ENCODE assay signal across 23 cellular contexts in genomic region chr1:19331262-19331878, GRCh38. TPM values are rescaled to one million over a fixed set of nuclear protein-coding genes. Genes with fewer than 3 reads are reported as not detected.
"Had no signal": no experiment of that assay in that cellular context is flagged by ENCODE, and none has a peak within 500 bp of the region (broad histone marks: within the 10 kb centered on the region; RNA-seq: fewer than 3 reads in every experiment).

No MANE protein-coding gene starts in this region.

- H3K36me3 Mint-ChIP-seq: activated naive CD4-positive, alpha-beta T cell treated with anti-CD3 and anti-CD28 coated beads, Interleukin-2, amount 50 U/mL, for 72 hours had no signal

- H3K4me3 Mint-ChIP-seq: activated CD4-positive, alpha-beta T cell treated with anti-CD3 and anti-CD28 coated beads, Interleukin-2, amount 10 ng/mL, durations not matched to agents 24 days and 14 days; activated CD8-positive, alpha-beta T cell treated with anti-CD3 and anti-CD28 coated beads, Interleukin-2, amount 10 ng/mL, durations not matched to agents 7 days and 5 days; activated naive CD4-positive, alpha-beta T cell treated with anti-CD3 and anti-CD28 coated beads for 36 hours; activated T-cell treated with anti-CD3 and anti-CD28 coated beads, Interleukin-2, amount 50 U/mL, for 24 hours; T-helper 1 cell treated with Interleukin-12 subunit alpha and Interleukin-12 subunit beta and Interleukin-4 antibody, amounts not matched to agents 30 μg/mL and 1 μg/mL, for 36 hours; T-helper 2 cell treated with Interferon-gamma antibody and Interleukin-4, amounts not matched to agents 5 μg/mL and 100 μg/mL, for 36 hours had no signal

- H3K27me3 Mint-ChIP-seq: activated CD4-positive, alpha-beta T cell treated with anti-CD3 and anti-CD28 coated beads, Interleukin-2, amount 10 ng/mL, durations not matched to agents 24 days and 14 days; activated T-cell treated with anti-CD3 and anti-CD28 coated beads, Interleukin-2, amount 50 U/mL, for 24 hours had no signal

- H3K27me3 ChIP-seq: brain microvascular endothelial cell had no signal

- DNase-seq: activated CD4-positive, alpha-beta T cell treated with anti-CD3 and anti-CD28 coated beads, Interleukin-2, amount 10 ng/mL, durations not matched to agents 24 days and 14 days; activated CD4-positive, alpha-beta T cell treated with anti-CD3 and anti-CD28 coated beads, Interleukin-2, amount 50 U/mL, for 48 hours; activated CD8-positive, alpha-beta T cell treated with anti-CD3 and anti-CD28 coated beads, Interleukin-2, amount 10 ng/mL, durations not matched to agents 7 days and 5 days; activated gamma-delta T cell; activated naive CD4-positive, alpha-beta T cell treated with anti-CD3 and anti-CD28 coated beads for 36 hours; activated T-cell treated with anti-CD3 and anti-CD28 coated beads, Interleukin-2, amount 50 U/mL, for 24 hours; amniotic stem cell; aorta; brain microvascular endothelial cell; central memory CD4-positive, alpha-beta T cell; NCI-H187; NCI-H2029 treated with DMSO at 0.1 percent for 48 hours; NCI-H2107; NCI-H510A; NCI-H526; NCI-H748 treated with DMSO at 0.1 percent for 48 hours; PC-9 had no signal

- H3K4me2 ChIP-seq: PC-9 had no signal

- H3K4me3 ChIP-seq: PC-9 had no signal

- ATAC-seq: activated CD8-positive, alpha-beta T cell treated with anti-CD3 and anti-CD28 coated beads, Interleukin-2, amount 10 ng/mL, durations not matched to agents 7 days and 5 days; activated naive CD4-positive, alpha-beta T cell treated with anti-CD3 and anti-CD28 coated beads, Interleukin-2, amount 50 U/mL, for 72 hours had no signal

- H2AFZ ChIP-seq: PC-9 had no signal

- H3K9me3 Mint-ChIP-seq: activated CD4-positive, alpha-beta T cell treated with anti-CD3 and anti-CD28 coated beads, Interleukin-2, amount 10 ng/mL, durations not matched to agents 24 days and 14 days; activated naive CD4-positive, alpha-beta T cell treated with anti-CD3 and anti-CD28 coated beads for 36 hours; activated naive CD4-positive, alpha-beta T cell treated with anti-CD3 and anti-CD28 coated beads, Interleukin-2, amount 50 U/mL, for 72 hours; activated T-cell treated with anti-CD3 and anti-CD28 coated beads, Interleukin-2, amount 50 U/mL, for 24 hours; activated T-helper 2 cell treated with anti-CD3 and anti-CD28 coated beads, Interferon-gamma antibody, Interleukin-2, Interleukin-4, amounts not matched to agents 10 μg/mL and 5 μg/mL and 100 μg/mL, durations not matched to agents 14 hours and 24 hours and 36 hours; T-helper 1 cell treated with Interleukin-12 subunit alpha and Interleukin-12 subunit beta and Interleukin-4 antibody, amounts not matched to agents 30 μg/mL and 1 μg/mL, for 36 hours; T-helper 2 cell treated with Interferon-gamma antibody and Interleukin-4, amounts not matched to agents 5 μg/mL and 100 μg/mL, for 36 hours had no signal

- H3K27ac ChIP-seq: brain microvascular endothelial cell, PC-9, RWPE1 had no signal

- H3K27ac Mint-ChIP-seq: activated CD4-positive, alpha-beta T cell treated with anti-CD3 and anti-CD28 coated beads, Interleukin-2, amount 10 ng/mL, durations not matched to agents 24 days and 14 days; activated CD8-positive, alpha-beta T cell treated with anti-CD3 and anti-CD28 coated beads, Interleukin-2, amount 10 ng/mL, durations not matched to agents 7 days and 5 days; activated naive CD4-positive, alpha-beta T cell treated with anti-CD3 and anti-CD28 coated beads for 36 hours; activated T-cell treated with anti-CD3 and anti-CD28 coated beads, Interleukin-2, amount 50 U/mL, for 24 hours; activated T-helper 2 cell treated with anti-CD3 and anti-CD28 coated beads, Interferon-gamma antibody, Interleukin-2, Interleukin-4, amounts not matched to agents 10 μg/mL and 5 μg/mL and 100 μg/mL, durations not matched to agents 14 hours and 24 hours and 36 hours; T-helper 1 cell treated with Interleukin-12 subunit alpha and Interleukin-12 subunit beta and Interleukin-4 antibody, amounts not matched to agents 30 μg/mL and 1 μg/mL, for 36 hours; T-helper 2 cell treated with Interferon-gamma antibody and Interleukin-4, amounts not matched to agents 5 μg/mL and 100 μg/mL, for 36 hours had no signal

RNA-seq across cellular contexts. Expression of gene AKR7A3, which starts 42.8 kb away (rescaled TPM):
- total RNA-seq: Right ventricle myocardium superior had no signal
